Comparison of ENCODE assay signal across 9 cellular contexts in the genomic region with DNA sequence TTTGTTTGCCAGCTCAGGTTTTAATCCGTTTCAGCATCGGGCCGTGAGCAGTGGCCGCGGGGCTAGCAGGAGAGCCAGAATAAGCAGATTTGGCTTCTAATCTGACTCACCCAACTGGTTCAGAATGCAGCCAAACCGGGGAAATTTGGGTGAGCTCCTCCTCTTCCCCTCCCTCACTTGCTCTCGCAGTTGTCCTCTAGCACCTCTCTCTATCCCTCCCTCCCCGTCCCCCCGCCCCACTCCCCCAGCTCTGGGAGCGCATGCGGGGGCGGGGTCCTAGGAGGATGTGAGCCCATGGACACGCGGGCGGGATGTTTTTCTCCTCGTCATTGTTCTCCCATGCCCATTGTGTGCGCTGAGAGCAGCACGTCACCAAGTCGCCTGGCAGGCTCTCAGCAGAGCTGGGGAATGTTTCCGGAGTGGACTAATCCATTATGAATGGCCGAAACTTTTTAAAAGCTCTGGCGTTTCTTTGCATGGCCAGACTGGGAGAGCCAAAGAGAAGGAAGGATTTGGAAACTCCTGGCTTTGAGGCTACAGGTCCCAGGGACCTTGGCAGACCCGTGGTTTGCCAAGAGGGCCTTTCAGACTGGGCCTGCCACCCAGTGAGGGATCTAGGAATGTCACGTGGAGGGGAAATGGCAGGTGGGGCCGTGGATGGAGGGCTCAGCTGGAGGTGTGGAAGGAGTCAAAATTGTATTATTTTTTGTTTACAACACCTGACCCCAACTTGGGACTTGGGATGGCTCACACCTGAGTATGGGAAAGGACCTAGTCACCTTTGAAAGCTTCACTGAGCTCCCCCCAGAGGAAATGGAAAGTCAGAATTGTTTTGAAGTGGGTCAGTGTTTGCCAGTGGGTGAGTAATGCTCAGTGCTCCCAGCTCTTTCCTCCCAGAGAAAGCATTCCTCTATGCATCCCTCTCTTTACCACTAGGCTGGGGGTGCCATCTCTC. TPM values are rescaled to one million over a fixed set of nuclear protein-coding genes. Genes with fewer than 3 reads are reported as not detected.
A peak's percentile ranks its signal among the peaks of the same experiment; 100 is the strongest.
DNase-seq lines count a peak whose midpoint lies in the region; ATAC-seq, FAIRE-seq and TF ChIP-seq lines count a peak whose summit lies in the region.
"Had no signal": no experiment of that assay in that cellular context is flagged by ENCODE, and none has a peak within 500 bp of the region (broad histone marks: within the 10 kb centered on the region; RNA-seq: fewer than 3 reads in every experiment).

No MANE protein-coding gene starts in this region.

- H3K36me3 ChIP-seq in RWPE2 (ENCODE audit: low read depth) (no peaks in the 10 kb centered on the region), HepG2 (replicated peaks in 1 of 2; ENCODE audit: control insufficient read depth in 1 of 2, insufficient read depth in 2 of 2, low read length in 2 of 2) (no peaks in the 10 kb centered on the region), stomach (no peaks in the 10 kb centered on the region)
- H3K36me3 ChIP-seq: neutrophil had no signal

- CTCF ChIA-PET in HepG2 (lab: Yijun Ruan, JAX; ENCODE audit: low intra/inter-chr PET ratio, low total read pairs), result no interaction called here

- H3K79me2 ChIP-seq in HepG2 (ENCODE audit: insufficient read depth, low read length), result no peaks in the 10 kb centered on the region

- H3K9ac ChIP-seq in HepG2 (ENCODE audit: insufficient read depth, low read depth, low read length), result no peak overlapping the region

- 1% methylated on average over 23 of the region's 25 CpGs for WGBS in HepG2 (ENCODE audit: low lambda C conversion rate)
- 1 to 3% (median 2%) methylated on average over 19 to 25 of the region's 25 CpGs for WGBS in stomach, 5 donors

- peak overlapping the region; percentile 36 for H2AFZ ChIP-seq in HepG2 (ENCODE audit: low read length)

- POLR2A ChIA-PET in HepG2 (lab: Yijun Ruan, JAX), result interaction anchor here (1.1 kb wide), 1 partner anchor 89 kb away, joined by 3 read pairs; a partner anchor contains a TSS

- no TSS peak for BruUV-seq in HepG2 (replicated peaks; lab: Mats Ljungman, UMichigan)

- no peaks in the 10 kb centered on the region for H4K20me1 ChIP-seq in HepG2 (ENCODE audit: insufficient read depth, low read length)

- H3K27me3 ChIP-seq in RWPE2 (ENCODE audit: insufficient read depth, poor library complexity, severe bottlenecking), result no peaks in the 10 kb centered on the region
- peaks cover 1 to 39% of the 10 kb centered on the region in 2 experiments; a peak in 3 of 5 replicates for H3K27me3 ChIP-seq in HepG2 (ENCODE audit: control insufficient read depth in 1 of 2, insufficient read depth in 2 of 2, low read length in 2 of 2)
- peaks cover 0 to 44% (median 0%) of the 10 kb centered on the region in 3 donors for H3K27me3 ChIP-seq in stomach

- FAIRE-seq in HepG2 (lab: Jason Lieb, UNC), result no peak

- in situ Hi-C loops in HepG2 (cut with HindIII; ENCODE audit: extremely low pct_ligation_motif_present, low pct_unique_long_range_greater_than_20kb), result no loop called here

- H3K27ac ChIP-seq in RWPE2 (ENCODE audit: poor library complexity, severe bottlenecking) (peak overlapping the region; percentile 58), HepG2 (ENCODE audit: extremely low read length, insufficient read depth, low read length) (no peak overlapping the region), stomach (peak overlapping the region; percentile 58 to 80 (median 76))
- H3K27ac ChIP-seq: neutrophil had no signal

- no peak overlapping the region for H3K4me3 ChIP-seq in RWPE2 (ENCODE audit: severe bottlenecking)
- peak overlapping the region in 2 of 3 experiments; percentile 25 to 52; a peak in 4 of 6 replicates for H3K4me3 ChIP-seq in HepG2 (replicated peaks in 1 of 3; ENCODE audit: insufficient read depth in 1 of 3, low read depth in 2 of 3, low read length in 3 of 3)
- H3K4me3 ChIP-seq in stomach, result peak overlapping the region; percentile 12 to 37 (median 31)

- no peak for TF ChIP-seq CTCF in AG09319 (IDR thresholded peaks at IDR 0.05; ENCODE audit: low read depth, low read length)
- TF ChIP-seq CTCF in RWPE2 (IDR thresholded peaks at IDR 0.05; ENCODE audit: poor library complexity, severe bottlenecking), result no peak
- no peak for TF ChIP-seq CTCF in HepG2 (CRISPR knock-in tag; IDR thresholded peaks at IDR 0.05)
- no peak for TF ChIP-seq CTCF in stomach (IDR thresholded peaks at IDR 0.05)

- peak overlapping the region; percentile 75 for H3K4me2 ChIP-seq in HepG2 (ENCODE audit: low read depth, low read length)

- H3K9me3 ChIP-seq in RWPE2 (ENCODE audit: severe bottlenecking), result no peaks in the 10 kb centered on the region
- H3K9me3 ChIP-seq in HepG2 (ENCODE audit: low read length), result no peaks in the 10 kb centered on the region
- no peaks in the 10 kb centered on the region for H3K9me3 ChIP-seq in stomach
- H3K9me3 ChIP-seq: neutrophil had no signal

- ATAC-seq in RWPE2 (ENCODE audit: low read depth) (peak; percentile 77), HepG2 (peak; percentile 67), GM21447 (IDR thresholded peaks at IDR 0.05; ENCODE audit: unreplicated experiment) (no peak)

- DNase-seq in AG09319 (ENCODE audit: extremely low read depth, low read depth) (peak; percentile 44), HCEC 1CT (peak; percentile 54), RWPE2 (ENCODE audit: low spot score) (no peak), dermis microvascular lymphatic vessel endothelial cell (ENCODE audit: low read depth in 2 of 2) (peak; percentile 97 to 98), HepG2 (ENCODE audit: low spot score) (peak; percentile 62), stomach (peak; percentile 82)
- no peak for DNase-seq in central memory CD4-positive, alpha-beta T cell

- intact Hi-C loops in HepG2 (cut with micrococcal nuclease; ENCODE audit: unreplicated experiment), result no loop called here
- intact Hi-C loops in stomach (cut with DNase I; ENCODE audit: low total_unique reads), result no loop called here

- TF ChIP-seq POLR2A in HepG2 (IDR thresholded peaks at IDR 0.05; ENCODE audit: insufficient read depth in 1 of 2, low read depth in 2 of 2, low read length in 2 of 2) (no peak), stomach (IDR thresholded peaks at IDR 0.05) (no peak)

- no peak for TF ChIP-seq RAD21 in HepG2 (CRISPR knock-in tag; IDR thresholded peaks at IDR 0.05)

- H3K4me1 ChIP-seq in RWPE2 (ENCODE audit: insufficient read depth, poor library complexity, severe bottlenecking), result peaks cover 11% of the 10 kb centered on the region
- peaks cover 17% of the 10 kb centered on the region for H3K4me1 ChIP-seq in HepG2 (ENCODE audit: insufficient read depth, low read length)
- peaks cover 10 to 18% (median 17%) of the 10 kb centered on the region in 4 donors for H3K4me1 ChIP-seq in stomach

- no peak for TF ChIP-seq EP300 in HepG2 (IDR thresholded peaks at IDR 0.05; ENCODE audit: low read depth in 2 of 2, low read length in 2 of 2)
- no peak for TF ChIP-seq EP300 in HepG2 (CRISPR knock-in tag; IDR thresholded peaks at IDR 0.05; ENCODE audit: borderline replicate concordance)
- no peak for TF ChIP-seq EP300 in stomach (IDR thresholded peaks at IDR 0.05)

TF ChIP-seq in HepG2, 621 proteins besides CTCF, POLR2A, EP300 and RAD21 (continues in another document):
- no peak for TF ChIP-seq KMT2B (CRISPR knock-in tag; IDR thresholded peaks at IDR 0.05)
- no peak for TF ChIP-seq XRCC5 (optimal IDR thresholded peaks at IDR 0.05; ENCODE audit: low read length)
- peak; percentile 60; the same call in 1 of the 2 replicates for TF ChIP-seq ETV5 (CRISPR knock-in tag; IDR thresholded peaks at IDR 0.05; ENCODE audit: borderline replicate concordance)
- peak; percentile 81 for TF ChIP-seq SOX5 (CRISPR knock-in tag; IDR thresholded peaks at IDR 0.05; ENCODE audit: borderline replicate concordance)
- no peak for TF ChIP-seq CBX2 (IDR thresholded peaks at IDR 0.05; ENCODE audit: low read depth, low read length)
- TF ChIP-seq CBX2 (CRISPR knock-in tag; IDR thresholded peaks at IDR 0.05; ENCODE audit: low read depth), result no peak

RNA-seq across cellular contexts. Expression of a gene that starts 39.2 kb away (rescaled TPM):
- total RNA-seq in dermis microvascular lymphatic vessel endothelial cell, result 0.25 and 0.39 TPM in 2 replicates
- total RNA-seq in HepG2 (2016; rRNA removed; fragmentation: Illumina TruSeq; extraction: Trizol), result 3.2 and 6.4 TPM in 2 replicates
- total RNA-seq in HepG2 (2016; cell fraction: cytosol; rRNA removed; fragmentation: Illumina TruSeq; extraction: Trizol; ENCODE audit: low read depth), result 10.6 and 10.7 TPM in 2 replicates
- total RNA-seq in HepG2 (2016; cell fraction: insoluble cytoplasmic fraction; rRNA removed; fragmentation: Illumina TruSeq; extraction: Trizol), result 3.6 and 7.0 TPM in 2 replicates
- total RNA-seq in HepG2 (2016; cell fraction: membrane; rRNA removed; fragmentation: Illumina TruSeq; extraction: Trizol), result 8.3 and 10.4 TPM in 2 replicates
- 8.2 and 10.1 TPM in 2 replicates for total RNA-seq in HepG2 (2016; cell fraction: nucleus; rRNA removed; fragmentation: Illumina TruSeq; extraction: Trizol)
- 38.8 and 45.3 TPM in 2 replicates for polyA plus RNA-seq in HepG2 (2011; rRNA removed)
- polyA plus RNA-seq in HepG2 (2011; cell fraction: cytosol; rRNA removed), result 13.0 and 14.8 TPM in 2 replicates
- polyA plus RNA-seq in HepG2 (2011; cell fraction: nucleus; rRNA removed), result 224 and 255 TPM in 2 replicates
- 53.5 and 54.3 TPM in 2 replicates for polyA plus RNA-seq in HepG2 (2012)
- polyA plus RNA-seq in HepG2 (2016; cell fraction: cytosol; fragmentation: Illumina TruSeq; extraction: Trizol; ENCODE audit: low read depth), result 5.2 and 5.9 TPM in 2 replicates
- 6.0 and 9.4 TPM in 2 replicates for polyA plus RNA-seq in HepG2 (2016; cell fraction: insoluble cytoplasmic fraction; fragmentation: Illumina TruSeq; extraction: Trizol; ENCODE audit: low read depth)
- 11.2 and 12.4 TPM in 2 replicates for polyA plus RNA-seq in HepG2 (2016; cell fraction: membrane; fragmentation: Illumina TruSeq; extraction: Trizol; ENCODE audit: low read depth)
- polyA plus RNA-seq in HepG2 (2016; cell fraction: nucleus; fragmentation: Illumina TruSeq; extraction: Trizol; ENCODE audit: insufficient read depth, low read depth), result 33.1 and 35.8 TPM in 2 replicates
- polyA minus RNA-seq in HepG2 (2011; rRNA and poly(A)+ RNA removed; ENCODE audit: low replicate concordance), result 11.0 and 29.7 TPM in 2 replicates
- polyA minus RNA-seq in HepG2 (2011; cell fraction: cytosol; rRNA and poly(A)+ RNA removed), result 14.7 and 23.4 TPM in 2 replicates
- polyA minus RNA-seq in HepG2 (2011; cell fraction: nucleus; rRNA and poly(A)+ RNA removed), result 47.0 and 52.3 TPM in 2 replicates
- 100 to 1,000 TPM in 1 of 5 donors, 10 to 100 TPM in 3, 1 to 10 TPM in 1; 3.7 to 174 (median 57.2) TPM for total RNA-seq in stomach
- polyA plus RNA-seq in stomach, result 10 to 100 TPM; 17.2 to 34.8 (median 22.0) TPM

Comparison
In these comparisons a context has a peak if more than half of its experiments do, and no peak if none do; other contexts are left out.
1. DNase-seq: peak in AG09319 (single experiment), HCEC 1CT (single experiment), dermis microvascular lymphatic vessel endothelial cell (2 of 2), HepG2 (single experiment) and stomach (single experiment); none in RWPE2 (single experiment) and central memory CD4-positive, alpha-beta T cell (single experiment).